Comparison of ENCODE assay signal across 38 cellular contexts in the genomic region with DNA sequence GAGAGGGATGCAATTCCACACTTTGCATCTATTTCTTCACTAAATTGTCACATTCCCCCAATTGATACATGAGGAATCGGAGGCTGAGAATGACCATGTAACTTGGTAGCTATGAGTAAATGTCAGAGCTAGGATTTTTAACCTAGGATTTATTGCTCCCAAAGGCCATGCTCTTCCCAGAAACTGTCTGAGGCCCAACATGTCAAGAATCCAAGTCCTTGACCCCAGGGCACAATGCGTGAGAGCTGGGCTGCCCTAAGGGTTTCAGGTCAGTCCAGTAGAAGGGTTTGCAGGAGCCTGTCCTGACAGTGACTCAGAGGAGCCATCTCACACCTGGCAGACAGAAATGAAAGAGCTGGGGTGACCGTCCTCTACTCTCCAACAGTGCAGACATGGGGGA. TPM values are rescaled to one million over a fixed set of nuclear protein-coding genes. Genes with fewer than 3 reads are reported as not detected.
"Had no signal": no experiment of that assay in that cellular context is flagged by ENCODE, and none has a peak within 500 bp of the region (broad histone marks: within the 10 kb centered on the region; RNA-seq: fewer than 3 reads in every experiment).

No MANE protein-coding gene starts in this region.

- H3K27me3 Mint-ChIP-seq: activated B cell treated with CpG ODN at 0.5 μM for 24 hours; activated CD4-positive, alpha-beta memory T cell treated with anti-CD3 and anti-CD28 coated beads for 36 hours; activated CD4-positive, alpha-beta T cell treated with anti-CD3 and anti-CD28 coated beads, Interleukin-2, amount 10 ng/mL, durations not matched to agents 24 days and 14 days; activated CD8-positive, alpha-beta T cell treated with anti-CD3 and anti-CD28 coated beads for 36 hours; activated naive CD8-positive, alpha-beta T cell treated with anti-CD3 and anti-CD28 coated beads for 36 hours; activated T-helper 17 cell treated with anti-CD3 and anti-CD28 coated beads, Interleukin-2, amount 50 U/mL, for 72 hours had no signal

- H3K27me3 ChIP-seq: adrenal gland, body of pancreas, brain microvascular endothelial cell, breast epithelium had no signal

- H3K36me3 ChIP-seq: adrenal gland, brain microvascular endothelial cell, breast epithelium had no signal

- H3K27ac ChIP-seq: adrenal gland, body of pancreas, brain microvascular endothelial cell, breast epithelium, VCaP had no signal

- H3K27ac Mint-ChIP-seq: activated B cell treated with CpG ODN at 0.5 μM for 24 hours; activated CD4-positive, alpha-beta memory T cell treated with anti-CD3 and anti-CD28 coated beads for 36 hours; activated CD4-positive, alpha-beta T cell treated with anti-CD3 and anti-CD28 coated beads, Interleukin-2, amount 10 ng/mL, durations not matched to agents 24 days and 14 days; activated CD8-positive, alpha-beta T cell treated with anti-CD3 and anti-CD28 coated beads for 36 hours; activated naive CD4-positive, alpha-beta T cell treated with anti-CD3 and anti-CD28 coated beads for 36 hours; activated naive CD4-positive, alpha-beta T cell treated with anti-CD3 and anti-CD28 coated beads, Interleukin-2, amount 50 U/mL, for 72 hours; activated naive CD8-positive, alpha-beta T cell treated with anti-CD3 and anti-CD28 coated beads for 36 hours; activated T-cell treated with anti-CD3 and anti-CD28 coated beads, Interleukin-2, amount 50 U/mL, for 72 hours; activated T-helper 1 cell treated with anti-CD3 and anti-CD28 coated beads, Interleukin-12 subunit alpha, Interleukin-12 subunit beta, Interleukin-2, Interleukin-4 antibody, amounts not matched to agents 30 ng/mL and 10 ng/mL and 1 ng/mL, durations not matched to agents 14 hours and 24 hours and 36 hours; activated T-helper 17 cell treated with anti-CD3 and anti-CD28 coated beads, Interleukin-2, amount 50 U/mL, for 72 hours; T-helper 1 cell treated with Interleukin-12 subunit alpha and Interleukin-12 subunit beta and Interleukin-4 antibody, amounts not matched to agents 30 μg/mL and 1 μg/mL, for 36 hours; T-helper 2 cell treated with Interferon-gamma antibody and Interleukin-4, amounts not matched to agents 5 μg/mL and 100 μg/mL, for 36 hours had no signal

- H3K9me3 ChIP-seq: adrenal gland, body of pancreas, breast epithelium had no signal

- H3K4me1 ChIP-seq: adrenal gland, breast epithelium had no signal

- DNase-seq: activated B cell treated with CpG ODN at 0.5 μM for 24 hours; activated CD4-positive, alpha-beta memory T cell treated with anti-CD3 and anti-CD28 coated beads for 36 hours; activated CD4-positive, alpha-beta T cell treated with anti-CD3 and anti-CD28 coated beads for 4 hours; activated CD4-positive, alpha-beta T cell treated with anti-CD3 and anti-CD28 coated beads, Interleukin-2, amount 10 ng/mL, durations not matched to agents 24 days and 14 days; activated CD4-positive, alpha-beta T cell treated with anti-CD3 and anti-CD28 coated beads, Interleukin-2, amount 50 U/mL, for 1 hour; activated CD4-positive, alpha-beta T cell treated with anti-CD3 and anti-CD28 coated beads, Interleukin-2, amount 50 U/mL, for 4 hours; activated CD4-positive, CD25-positive, alpha-beta regulatory T cell treated with anti-CD3 and anti-CD28 coated beads, Interleukin-2, amount 50 U/mL, for 72 hours; activated CD8-positive, alpha-beta memory T cell treated with anti-CD3 and anti-CD28 coated beads, Interleukin-2, amount 50 U/mL, for 4 hours; activated CD8-positive, alpha-beta T cell treated with anti-CD3 and anti-CD28 coated beads for 36 hours; activated effector memory CD4-positive, alpha-beta T cell treated with anti-CD3 and anti-CD28 coated beads, Interleukin-2, amount 50 U/mL, for 16 hours; activated gamma-delta T cell treated with Interleukin-2 at 50 U/mL for 16 hours; activated naive CD4-positive, alpha-beta T cell; activated naive CD4-positive, alpha-beta T cell treated with anti-CD3 and anti-CD28 coated beads for 36 hours; activated naive CD4-positive, alpha-beta T cell treated with anti-CD3 and anti-CD28 coated beads, Interleukin-2, amount 50 U/mL, for 16 hours; activated naive CD8-positive, alpha-beta T cell treated with anti-CD3 and anti-CD28 coated beads for 36 hours; activated T-cell treated with anti-CD3 and anti-CD28 coated beads for 4 hours; activated T-cell treated with anti-CD3 and anti-CD28 coated beads, Interleukin-2, amount 50 U/mL, for 1 hour; activated T-cell treated with anti-CD3 and anti-CD28 coated beads, Interleukin-2, amount 50 U/mL, for 4 hours; activated T-cell treated with anti-CD3 and anti-CD28 coated beads, Interleukin-2, amount 50 U/mL, for 72 hours; adrenal gland; amniotic stem cell; aorta; body of pancreas; brain microvascular endothelial cell; central memory CD4-positive, alpha-beta T cell; T-helper 1 cell; T-helper 2 cell; T-helper 9 cell had no signal

- H3K4me3 ChIP-seq: adrenal gland, body of pancreas, breast epithelium had no signal

- ATAC-seq: activated CD8-positive, alpha-beta T cell treated with anti-CD3 and anti-CD28 coated beads for 36 hours; activated naive CD4-positive, alpha-beta T cell treated with anti-CD3 and anti-CD28 coated beads, Interleukin-2, amount 50 U/mL, for 72 hours; activated T-cell treated with anti-CD3 and anti-CD28 coated beads, Interleukin-2, amount 50 U/mL, for 4 hours; activated T-cell treated with anti-CD3 and anti-CD28 coated beads, Interleukin-2, amount 50 U/mL, for 72 hours; activated T-helper 17 cell treated with anti-CD3 and anti-CD28 coated beads, Interleukin-2, amount 50 U/mL, for 72 hours; body of pancreas had no signal

- H3K4me1 Mint-ChIP-seq: activated B cell treated with CpG ODN at 0.5 μM for 24 hours; activated CD4-positive, alpha-beta T cell treated with anti-CD3 and anti-CD28 coated beads, Interleukin-2, amount 10 ng/mL, durations not matched to agents 24 days and 14 days; activated naive CD8-positive, alpha-beta T cell treated with anti-CD3 and anti-CD28 coated beads for 36 hours; activated T-helper 17 cell treated with anti-CD3 and anti-CD28 coated beads, Interleukin-2, amount 50 U/mL, for 72 hours had no signal

- H3K9me3 Mint-ChIP-seq: activated B cell treated with CpG ODN at 0.5 μM for 24 hours; activated CD4-positive, alpha-beta T cell treated with anti-CD3 and anti-CD28 coated beads, Interleukin-2, amount 10 ng/mL, durations not matched to agents 24 days and 14 days; activated CD8-positive, alpha-beta T cell treated with anti-CD3 and anti-CD28 coated beads for 36 hours; activated T-cell treated with anti-CD3 and anti-CD28 coated beads, Interleukin-2, amount 50 U/mL, for 4 hours had no signal

- H3K4me3 Mint-ChIP-seq: activated B cell treated with CpG ODN at 0.5 μM for 24 hours; activated CD4-positive, alpha-beta memory T cell treated with anti-CD3 and anti-CD28 coated beads for 36 hours; activated CD4-positive, alpha-beta T cell treated with anti-CD3 and anti-CD28 coated beads, Interleukin-2, amount 10 ng/mL, durations not matched to agents 24 days and 14 days; activated CD8-positive, alpha-beta T cell treated with anti-CD3 and anti-CD28 coated beads for 36 hours; activated naive CD4-positive, alpha-beta T cell treated with anti-CD3 and anti-CD28 coated beads for 36 hours; activated naive CD8-positive, alpha-beta T cell treated with anti-CD3 and anti-CD28 coated beads for 36 hours; activated T-cell treated with anti-CD3 and anti-CD28 coated beads, Interleukin-2, amount 50 U/mL, for 4 hours; activated T-cell treated with anti-CD3 and anti-CD28 coated beads, Interleukin-2, amount 50 U/mL, for 72 hours; activated T-helper 1 cell treated with anti-CD3 and anti-CD28 coated beads, Interleukin-12 subunit alpha, Interleukin-12 subunit beta, Interleukin-2, Interleukin-4 antibody, amounts not matched to agents 30 ng/mL and 10 ng/mL and 1 ng/mL, durations not matched to agents 14 hours and 24 hours and 36 hours; activated T-helper 17 cell treated with anti-CD3 and anti-CD28 coated beads, Interleukin-2, amount 50 U/mL, for 72 hours; T-helper 1 cell treated with Interleukin-12 subunit alpha and Interleukin-12 subunit beta and Interleukin-4 antibody, amounts not matched to agents 30 μg/mL and 1 μg/mL, for 36 hours; T-helper 2 cell treated with Interferon-gamma antibody and Interleukin-4, amounts not matched to agents 5 μg/mL and 100 μg/mL, for 36 hours had no signal

- H3K36me3 Mint-ChIP-seq: activated CD4-positive, alpha-beta memory T cell treated with anti-CD3 and anti-CD28 coated beads for 36 hours; activated naive CD8-positive, alpha-beta T cell treated with anti-CD3 and anti-CD28 coated beads for 36 hours had no signal

RNA-seq across cellular contexts. Expression of gene LRRC30, which starts 30.3 kb away (rescaled TPM):
- total RNA-seq: activated B cell treated with CpG ODN at 0.5 μM for 24 hours; activated CD4-positive, alpha-beta memory T cell treated with anti-CD3 and anti-CD28 coated beads for 36 hours; activated CD4-positive, alpha-beta T cell treated with anti-CD3 and anti-CD28 coated beads, Interleukin-2, amount 10 ng/mL, durations not matched to agents 24 days and 14 days; activated CD8-positive, alpha-beta memory T cell treated with anti-CD3 and anti-CD28 coated beads for 36 hours; activated CD8-positive, alpha-beta T cell treated with anti-CD3 and anti-CD28 coated beads for 36 hours; activated naive CD4-positive, alpha-beta T cell treated with anti-CD3 and anti-CD28 coated beads for 36 hours; activated naive CD4-positive, alpha-beta T cell treated with anti-CD3 and anti-CD28 coated beads, Interleukin-2, amount 50 U/mL, for 72 hours; activated naive CD8-positive, alpha-beta T cell treated with anti-CD3 and anti-CD28 coated beads for 36 hours; activated T-cell treated with anti-CD3 and anti-CD28 coated beads, Interleukin-2, amount 50 U/mL, for 4 hours; activated T-cell treated with anti-CD3 and anti-CD28 coated beads, Interleukin-2, amount 50 U/mL, for 72 hours; activated T-helper 1 cell treated with anti-CD3 and anti-CD28 coated beads, Interleukin-12 subunit alpha, Interleukin-12 subunit beta, Interleukin-2, Interleukin-4 antibody, amounts not matched to agents 30 ng/mL and 10 ng/mL and 1 ng/mL, durations not matched to agents 14 hours and 24 hours and 36 hours; activated T-helper 17 cell treated with anti-CD3 and anti-CD28 coated beads, Interleukin-2, amount 50 U/mL, for 72 hours; adrenal gland; aorta; astrocyte; body of pancreas; breast epithelium; cardiac septum had no signal
- polyA plus RNA-seq: adrenal gland, aorta had no signal
